In the genomic region with DNA sequence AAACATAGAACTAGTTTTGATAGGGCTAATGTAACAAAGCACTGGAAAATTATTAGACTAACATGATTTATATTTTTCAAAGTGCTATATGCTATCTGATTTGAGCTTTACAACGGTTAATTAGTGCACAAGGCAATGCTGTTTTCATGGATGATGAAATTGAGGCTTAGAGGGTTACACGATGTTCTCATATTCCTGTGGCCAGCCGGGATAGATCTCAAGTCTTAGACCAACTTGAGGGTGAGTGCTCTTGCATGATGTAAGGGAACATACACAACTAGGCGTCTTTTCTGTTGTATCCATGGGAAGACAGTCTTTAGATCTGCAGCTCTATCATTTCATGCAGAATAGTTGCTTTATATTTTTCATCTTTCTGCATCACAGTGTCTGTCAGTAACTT, we compare ENCODE assay signal across 38 cellular contexts.
"Had no signal": no experiment of that assay in that cellular context is flagged by ENCODE, and none has a peak within 500 bp of the region (broad histone marks: within the 10 kb centered on the region; RNA-seq: fewer than 3 reads in every experiment).

No MANE protein-coding gene starts in this region.

- H3K27ac Mint-ChIP-seq: activated B cell treated with CpG ODN at 0.5 μM for 24 hours; activated CD4-positive, alpha-beta memory T cell treated with anti-CD3 and anti-CD28 coated beads for 36 hours; activated CD4-positive, alpha-beta T cell treated with anti-CD3 and anti-CD28 coated beads for 36 hours; activated CD8-positive, alpha-beta T cell treated with anti-CD3 and anti-CD28 coated beads for 36 hours; activated naive CD4-positive, alpha-beta T cell treated with anti-CD3 and anti-CD28 coated beads for 36 hours; activated naive CD4-positive, alpha-beta T cell treated with anti-CD3 and anti-CD28 coated beads, Interleukin-2, amount 50 U/mL, for 72 hours; activated naive CD8-positive, alpha-beta T cell treated with anti-CD3 and anti-CD28 coated beads for 36 hours; activated T-cell treated with anti-CD3 and anti-CD28 coated beads, Interleukin-2, amount 50 U/mL, for 72 hours; activated T-helper 1 cell treated with anti-CD3 and anti-CD28 coated beads, Interleukin-12 subunit alpha, Interleukin-12 subunit beta, Interleukin-2, Interleukin-4 antibody, amounts not matched to agents 30 ng/mL and 10 ng/mL and 1 ng/mL, durations not matched to agents 14 hours and 24 hours and 36 hours; activated T-helper 17 cell treated with anti-CD3 and anti-CD28 coated beads, Interleukin-2, amount 50 U/mL, for 72 hours; brain; T-helper 17 cell; T-helper 2 cell treated with Interferon-gamma antibody and Interleukin-4, amounts not matched to agents 5 μg/mL and 100 μg/mL, for 36 hours had no signal

- H3K9me3 Mint-ChIP-seq: activated B cell treated with CpG ODN at 0.5 μM for 24 hours; activated CD4-positive, alpha-beta memory T cell treated with anti-CD3 and anti-CD28 coated beads for 36 hours; activated CD8-positive, alpha-beta T cell treated with anti-CD3 and anti-CD28 coated beads for 36 hours; activated naive CD4-positive, alpha-beta T cell treated with anti-CD3 and anti-CD28 coated beads for 36 hours; activated naive CD4-positive, alpha-beta T cell treated with anti-CD3 and anti-CD28 coated beads, Interleukin-2, amount 50 U/mL, for 72 hours; activated naive CD8-positive, alpha-beta T cell treated with anti-CD3 and anti-CD28 coated beads for 36 hours; activated T-cell treated with anti-CD3 and anti-CD28 coated beads, Interleukin-2, amount 50 U/mL, for 4 hours; activated T-cell treated with anti-CD3 and anti-CD28 coated beads, Interleukin-2, amount 50 U/mL, for 72 hours; activated T-helper 1 cell treated with anti-CD3 and anti-CD28 coated beads, Interleukin-12 subunit alpha, Interleukin-12 subunit beta, Interleukin-2, Interleukin-4 antibody, amounts not matched to agents 30 ng/mL and 10 ng/mL and 1 ng/mL, durations not matched to agents 14 hours and 24 hours and 36 hours; activated T-helper 17 cell treated with anti-CD3 and anti-CD28 coated beads, Interleukin-2, amount 50 U/mL, for 72 hours; central memory CD8-positive, alpha-beta T cell; T-helper 2 cell treated with Interferon-gamma antibody and Interleukin-4, amounts not matched to agents 5 μg/mL and 100 μg/mL, for 36 hours had no signal

- H3K4me3 Mint-ChIP-seq: activated B cell treated with CpG ODN at 0.5 μM for 24 hours; activated CD4-positive, alpha-beta memory T cell treated with anti-CD3 and anti-CD28 coated beads for 36 hours; activated CD4-positive, alpha-beta T cell treated with anti-CD3 and anti-CD28 coated beads for 36 hours; activated CD8-positive, alpha-beta T cell treated with anti-CD3 and anti-CD28 coated beads for 36 hours; activated naive CD4-positive, alpha-beta T cell treated with anti-CD3 and anti-CD28 coated beads for 36 hours; activated naive CD8-positive, alpha-beta T cell treated with anti-CD3 and anti-CD28 coated beads for 36 hours; activated T-cell treated with anti-CD3 and anti-CD28 coated beads, Interleukin-2, amount 50 U/mL, for 4 hours; activated T-cell treated with anti-CD3 and anti-CD28 coated beads, Interleukin-2, amount 50 U/mL, for 72 hours; activated T-helper 1 cell treated with anti-CD3 and anti-CD28 coated beads, Interleukin-12 subunit alpha, Interleukin-12 subunit beta, Interleukin-2, Interleukin-4 antibody, amounts not matched to agents 30 ng/mL and 10 ng/mL and 1 ng/mL, durations not matched to agents 14 hours and 24 hours and 36 hours; activated T-helper 17 cell treated with anti-CD3 and anti-CD28 coated beads, Interleukin-2, amount 50 U/mL, for 72 hours; central memory CD8-positive, alpha-beta T cell; T-helper 17 cell; T-helper 2 cell treated with Interferon-gamma antibody and Interleukin-4, amounts not matched to agents 5 μg/mL and 100 μg/mL, for 36 hours had no signal

- FAIRE-seq: bronchial epithelial cell, TTC549 had no signal

- H3K27me3 Mint-ChIP-seq: activated B cell treated with CpG ODN at 0.5 μM for 24 hours; activated CD4-positive, alpha-beta memory T cell treated with anti-CD3 and anti-CD28 coated beads for 36 hours; activated CD4-positive, alpha-beta T cell treated with anti-CD3 and anti-CD28 coated beads for 36 hours; activated CD8-positive, alpha-beta T cell treated with anti-CD3 and anti-CD28 coated beads for 36 hours; activated naive CD8-positive, alpha-beta T cell treated with anti-CD3 and anti-CD28 coated beads for 36 hours; activated T-helper 17 cell treated with anti-CD3 and anti-CD28 coated beads, Interleukin-2, amount 50 U/mL, for 72 hours; central memory CD8-positive, alpha-beta T cell; T-helper 17 cell had no signal

- H3K27ac ChIP-seq: adrenal gland, ascending aorta, cardiac muscle cell, VCaP had no signal

- H3K9me3 ChIP-seq: adrenal gland, ascending aorta had no signal

- DNase-seq: activated B cell treated with CpG ODN at 0.5 μM for 24 hours; activated CD4-positive, alpha-beta memory T cell treated with anti-CD3 and anti-CD28 coated beads for 36 hours; activated CD4-positive, alpha-beta T cell treated with anti-CD3 and anti-CD28 coated beads for 36 hours; activated CD4-positive, alpha-beta T cell treated with anti-CD3 and anti-CD28 coated beads for 48 hours; activated CD4-positive, alpha-beta T cell treated with anti-CD3 and anti-CD28 coated beads, Interleukin-2, amount 50 U/mL, for 1 hour; activated CD4-positive, alpha-beta T cell treated with anti-CD3 and anti-CD28 coated beads, Interleukin-2, amount 50 U/mL, for 4 hours; activated CD4-positive, CD25-positive, alpha-beta regulatory T cell treated with anti-CD3 and anti-CD28 coated beads, Interleukin-2, amount 50 U/mL, for 72 hours; activated CD8-positive, alpha-beta memory T cell treated with anti-CD3 and anti-CD28 coated beads, Interleukin-2, amount 50 U/mL, for 4 hours; activated CD8-positive, alpha-beta T cell treated with anti-CD3 and anti-CD28 coated beads for 36 hours; activated effector memory CD4-positive, alpha-beta T cell treated with anti-CD3 and anti-CD28 coated beads, Interleukin-2, amount 50 U/mL, for 16 hours; activated gamma-delta T cell treated with Interleukin-2 at 50 U/mL for 16 hours; activated naive CD4-positive, alpha-beta T cell; activated naive CD4-positive, alpha-beta T cell treated with anti-CD3 and anti-CD28 coated beads for 36 hours; activated naive CD4-positive, alpha-beta T cell treated with anti-CD3 and anti-CD28 coated beads, Interleukin-2, amount 50 U/mL, for 16 hours; activated naive CD8-positive, alpha-beta T cell treated with anti-CD3 and anti-CD28 coated beads for 36 hours; activated T-cell treated with anti-CD3 and anti-CD28 coated beads for 4 hours; activated T-cell treated with anti-CD3 and anti-CD28 coated beads, Interleukin-2, amount 50 U/mL, for 1 hour; activated T-cell treated with anti-CD3 and anti-CD28 coated beads, Interleukin-2, amount 50 U/mL, for 4 hours; activated T-cell treated with anti-CD3 and anti-CD28 coated beads, Interleukin-2, amount 50 U/mL, for 72 hours; adrenal gland; amygdala; anterior cingulate cortex; caudate nucleus; cerebellar nuclear complex; SW 1271; T-helper 17 cell; T-helper 9 cell had no signal

- ATAC-seq: activated CD4-positive, alpha-beta T cell treated with anti-CD3 and anti-CD28 coated beads for 36 hours; activated CD8-positive, alpha-beta T cell treated with anti-CD3 and anti-CD28 coated beads for 36 hours; activated naive CD4-positive, alpha-beta T cell treated with anti-CD3 and anti-CD28 coated beads, Interleukin-2, amount 50 U/mL, for 72 hours; activated T-cell treated with anti-CD3 and anti-CD28 coated beads, Interleukin-2, amount 50 U/mL, for 4 hours; activated T-cell treated with anti-CD3 and anti-CD28 coated beads, Interleukin-2, amount 50 U/mL, for 72 hours; activated T-helper 17 cell treated with anti-CD3 and anti-CD28 coated beads, Interleukin-2, amount 50 U/mL, for 72 hours; T-helper 17 cell had no signal

- H3K4me3 ChIP-seq: adrenal gland, ascending aorta, cardiac muscle cell had no signal

- H3K27me3 ChIP-seq: adrenal gland, ascending aorta, cardiac muscle cell had no signal
